8 cellular contexts compared by ENCODE assay signal in the genomic region with DNA sequence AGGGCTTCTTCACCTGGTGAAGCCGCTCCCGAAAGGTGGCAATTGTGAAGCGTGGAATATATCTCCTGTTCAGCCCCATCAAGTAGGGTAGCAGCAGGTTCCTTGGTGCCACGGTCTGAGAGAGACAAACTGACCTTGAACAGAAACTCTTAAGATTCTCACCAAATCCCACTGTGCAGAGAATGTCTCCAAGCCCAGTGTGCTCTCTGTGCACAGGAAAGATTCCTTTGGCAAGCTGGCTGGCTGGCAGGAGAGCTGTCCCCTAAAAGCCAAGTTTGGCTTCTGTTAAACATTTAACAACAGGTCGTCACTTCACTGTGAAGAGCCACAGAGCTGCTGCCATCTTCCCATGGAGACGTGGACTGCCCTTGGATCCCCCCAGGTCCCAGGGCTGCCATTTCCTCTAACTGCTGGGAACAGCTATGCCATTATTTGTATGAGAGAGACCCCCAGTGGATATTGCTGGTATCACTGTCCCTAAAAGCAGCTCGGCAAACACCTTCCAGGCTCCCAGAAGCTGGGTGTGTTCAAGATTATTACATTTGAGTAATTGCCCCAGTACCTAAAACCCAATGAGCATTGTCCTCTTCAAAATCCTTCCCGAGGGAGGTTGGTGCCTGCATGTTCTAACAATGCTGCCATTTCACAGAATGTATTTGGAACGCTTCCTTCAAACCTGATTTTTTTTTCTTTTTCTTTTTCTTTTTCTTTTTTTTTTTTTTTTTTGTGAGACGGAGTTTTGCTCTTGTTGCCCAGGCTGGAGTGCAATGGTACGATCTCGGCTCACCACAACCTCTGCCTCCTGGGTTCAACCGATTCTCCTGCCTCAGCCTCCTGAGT.
A peak's percentile ranks its signal among the peaks of the same experiment; 100 is the strongest.
DNase-seq lines count a peak whose midpoint lies in the region; ATAC-seq and TF ChIP-seq lines count a peak whose summit lies in the region.

No MANE protein-coding gene starts in this region.

- DNase-seq in CD4-positive, alpha-beta T cell = peak in 8 of 10 experiments; percentile 22 to 36 (median 26)
- DNase-seq in KBM-7 (peak; percentile 85), foreskin melanocyte (peak; percentile 77), nucleus accumbens (lab: John Stamatoyannopoulos, UW) (peak in 47 of 56 donors; percentile 13 to 81 (median 49)), COLO829 (ENCODE audit: low spot score) (no peak)
- peak; percentile 19 for DNase-seq in activated T-helper 9 cell treated with anti-CD3 and anti-CD28 coated beads, Interleukin-2, amount 50 U/mL, for 16 hours (ENCODE audit: low read depth)

- no peaks in the 10 kb centered on the region for H3K36me3 Mint-ChIP-seq in CD4-positive, alpha-beta T cell (ENCODE audit: low read depth)

- H3K9me3 Mint-ChIP-seq in CD4-positive, alpha-beta T cell = no peaks in the 10 kb centered on the region

- no peaks in the 10 kb centered on the region for H3K27me3 ChIP-seq in CD4-positive, alpha-beta T cell (ENCODE audit: control insufficient read depth, insufficient read depth, low read length)
- no peaks in the 10 kb centered on the region for H3K27me3 ChIP-seq in OCI-LY1 (ENCODE audit: insufficient read depth, low read length)

- no peaks in the 10 kb centered on the region for H3K9me3 ChIP-seq in CD4-positive, alpha-beta T cell (ENCODE audit: control insufficient read depth, low read length)
- H3K9me3 ChIP-seq in OCI-LY1 (ENCODE audit: low read length) = no peaks in the 10 kb centered on the region

- H3K36me3 ChIP-seq in OCI-LY1 (ENCODE audit: insufficient read depth, low read length) = no peaks in the 10 kb centered on the region

- CTCF ChIA-PET in CD4-positive, alpha-beta T cell (lab: Charles Lee) = interaction anchor here (0.6 to 4.2 kb wide), 18 partner anchors 9 to 359 kb away, joined by 3 to 44 read pairs (median 3); a partner anchor contains a TSS

- in situ Hi-C loops in KBM-7 (cut with MboI; ENCODE audit: low pct_unique_long_range_greater_than_20kb, low sequenced_read_pairs) = loop anchor here (10.0 kb wide), 1 partner anchor 334 kb away; no protein-coding TSS in a partner anchor

- H3K4me2 ChIP-seq in OCI-LY1 (ENCODE audit: low read length) = no peak overlapping the region

- H3K4me1 Mint-ChIP-seq in CD4-positive, alpha-beta T cell (ENCODE audit: low read depth) = peaks cover 27% of the 10 kb centered on the region

- no peak overlapping the region for H3K9ac ChIP-seq in OCI-LY1 (ENCODE audit: low read length)

- H3K9me2 ChIP-seq in OCI-LY1 (ENCODE audit: low read depth, low read length) = no peaks in the 10 kb centered on the region

- no peak overlapping the region for H2AFZ ChIP-seq in OCI-LY1 (ENCODE audit: low read length)

- intact Hi-C loops in CD4-positive, alpha-beta T cell (cut with DNase I, micrococcal nuclease) = loop anchor here (1.0 to 5.0 kb wide), 4 partner anchors 360 to 1362 kb away; no protein-coding TSS in a partner anchor

- no peaks in the 10 kb centered on the region for H4K20me1 ChIP-seq in OCI-LY1 (ENCODE audit: insufficient read depth, low read length)

- H3K27ac ChIP-seq in CD4-positive, alpha-beta T cell (ENCODE audit: low read depth, low read length) = no peak overlapping the region
- no peak overlapping the region for H3K27ac ChIP-seq in OCI-LY1 (ENCODE audit: low read depth, low read length, poor library complexity, severe bottlenecking)

- peak; percentile 76 for ATAC-seq in CD4-positive, alpha-beta T cell (ENCODE audit: poor library complexity)
- ATAC-seq in GM19395 (IDR thresholded peaks at IDR 0.05; ENCODE audit: unreplicated experiment) = peak; percentile 64

- H3K79me2 ChIP-seq in OCI-LY1 (ENCODE audit: insufficient read depth, low read length) = no peaks in the 10 kb centered on the region

- peak; percentile 77 for TF ChIP-seq CTCF in CD4-positive, alpha-beta T cell (IDR thresholded peaks at IDR 0.05)
- peak; percentile 75 for TF ChIP-seq CTCF in OCI-LY1 (IDR thresholded peaks at IDR 0.05; ENCODE audit: low read length)

- H3K4me1 ChIP-seq in OCI-LY1 (ENCODE audit: insufficient read depth, low read length, severe bottlenecking) = no peaks in the 10 kb centered on the region

- no peaks in the 10 kb centered on the region for H3F3A ChIP-seq in OCI-LY1 (ENCODE audit: insufficient read depth, low read length)

- no peaks in the 10 kb centered on the region for H3K27me3 Mint-ChIP-seq in CD4-positive, alpha-beta T cell

- POLR2A ChIA-PET in CD4-positive, alpha-beta T cell (lab: Charles Lee) = interaction anchor here (0.6 to 2.2 kb wide), 4 partner anchors 11 to 359 kb away, joined by 3 to 21 read pairs (median 4); no protein-coding TSS in a partner anchor

- no peak overlapping the region for H3K4me3 Mint-ChIP-seq in CD4-positive, alpha-beta T cell

- H3K4me3 ChIP-seq in OCI-LY1 (ENCODE audit: low read depth, low read length, poor library complexity, severe bottlenecking) = no peak overlapping the region

- no peak overlapping the region for H3K27ac Mint-ChIP-seq in CD4-positive, alpha-beta T cell
